ENCODE assay signal across 13 cellular contexts in genomic region chr9:87267701-87268100, GRCh38.
DNase-seq lines count a peak whose midpoint lies in the region; ATAC-seq and TF ChIP-seq lines count a peak whose summit lies in the region.
"Had no signal": no experiment of that assay in that cellular context is flagged by ENCODE, and none has a peak within 500 bp of the region (broad histone marks: within the 10 kb centered on the region; RNA-seq: fewer than 3 reads in every experiment).

No MANE protein-coding gene starts in this region.

- intact Hi-C loops in right cardiac atrium (cut with DNase I): no loop called here

- peaks cover 6% of the 10 kb centered on the region for H3K4me1 ChIP-seq in right cardiac atrium (ENCODE audit: control insufficient read depth, insufficient read depth, low read length)

- no peak overlapping the region for H3K27ac Mint-ChIP-seq in immature natural killer cell
- H3K27ac Mint-ChIP-seq: activated T-cell treated with anti-CD3 and anti-CD28 coated beads, Interleukin-2, amount 50 U/mL, for 72 hours had no signal

- H3K27me3 Mint-ChIP-seq in immature natural killer cell (ENCODE audit: low read depth in 3 of 3): peaks cover 10 to 27% (median 11%) of the 10 kb centered on the region in 3 donors

- no peak overlapping the region for H3K4me3 Mint-ChIP-seq in immature natural killer cell
- H3K4me3 Mint-ChIP-seq: activated T-cell treated with anti-CD3 and anti-CD28 coated beads, Interleukin-2, amount 50 U/mL, for 72 hours had no signal

- H3K9me3 Mint-ChIP-seq in immature natural killer cell: no peaks in the 10 kb centered on the region
- H3K9me3 Mint-ChIP-seq: activated T-cell treated with anti-CD3 and anti-CD28 coated beads, Interleukin-2, amount 50 U/mL, for 72 hours had no signal

- TF ChIP-seq CTCF in epithelial cell of esophagus (IDR thresholded peaks at IDR 0.05; ENCODE audit: insufficient read depth, low read depth, low read length, missing control alignments): no peak

- no peaks in the 10 kb centered on the region for H3K36me3 Mint-ChIP-seq in immature natural killer cell

- DNase-seq in HCEC 1CT (peak; percentile 86), epithelial cell of esophagus (ENCODE audit: low read depth) (peak; percentile 18), right cardiac atrium (peak; percentile 66 to 83 (median 70)), stromal cell of bone marrow (ENCODE audit: low read depth) (peak; percentile 83), GOT3 (lab: John Stamatoyannopoulos, UW) (no peak), NCI-H146 treated with DMSO at 0.1 percent for 48 hours (lab: John Stamatoyannopoulos, UW; ENCODE audit: unreplicated experiment) (no peak), immature natural killer cell (no peak), nucleus accumbens (lab: John Stamatoyannopoulos, UW) (no peak)
- DNase-seq: activated CD4-positive, alpha-beta T cell treated with anti-CD3 and anti-CD28 coated beads for 4 hours; activated T-cell treated with anti-CD3 and anti-CD28 coated beads, Interleukin-2, amount 50 U/mL, for 72 hours; anterior cingulate cortex; DMS79 treated with DMSO at 0.1 percent for 48 hours; NCI-H446 treated with DMSO at 0.1 percent for 48 hours had no signal

- ATAC-seq in right cardiac atrium: peak; percentile 81 to 84
- ATAC-seq: activated T-cell treated with anti-CD3 and anti-CD28 coated beads, Interleukin-2, amount 50 U/mL, for 72 hours had no signal

- WGBS in right cardiac atrium: 67% methylated on average over 7 of the region's 7 CpGs

- no peaks in the 10 kb centered on the region for H3K27me3 ChIP-seq in right cardiac atrium (ENCODE audit: control insufficient read depth, insufficient read depth)

- peak overlapping the region; percentile 34 for H3K27ac ChIP-seq in right cardiac atrium (ENCODE audit: low read length)

- peaks cover 28 to 31% of the 10 kb centered on the region in 2 donors for H3K4me1 Mint-ChIP-seq in immature natural killer cell

- H3K4me3 ChIP-seq in epithelial cell of esophagus (ENCODE audit: low read length) (no peak overlapping the region), right cardiac atrium (ENCODE audit: low read length) (no peak overlapping the region)

- no peaks in the 10 kb centered on the region for H3K9me3 ChIP-seq in right cardiac atrium (ENCODE audit: control insufficient read depth, low read length)

Comparison
In these comparisons a context has a peak if more than half of its experiments do, and no peak if none do; other contexts are left out.
1. DNase-seq: peak in HCEC 1CT (single experiment), epithelial cell of esophagus (single experiment), right cardiac atrium (3 of 3) and stromal cell of bone marrow (single experiment); none in GOT3 (single experiment), NCI-H146 treated with DMSO at 0.1 percent for 48 hours (single experiment), immature natural killer cell (0 of 3) and nucleus accumbens (0 of 56).